In genomic region chr10:56360583-56360966, GRCh38 we compare ENCODE assay signal across 1 cellular context.
TF ChIP-seq lines count a peak whose summit lies in the region.

No MANE protein-coding gene starts in this region.

TF ChIP-seq in WTC11, 78 proteins besides CTCF, POLR2A, EP300 and RAD21 (continued from another document):
- no peak for TF ChIP-seq ZBTB43 (CRISPR knock-in tag; IDR thresholded peaks at IDR 0.05)
- TF ChIP-seq, protein P1, sequence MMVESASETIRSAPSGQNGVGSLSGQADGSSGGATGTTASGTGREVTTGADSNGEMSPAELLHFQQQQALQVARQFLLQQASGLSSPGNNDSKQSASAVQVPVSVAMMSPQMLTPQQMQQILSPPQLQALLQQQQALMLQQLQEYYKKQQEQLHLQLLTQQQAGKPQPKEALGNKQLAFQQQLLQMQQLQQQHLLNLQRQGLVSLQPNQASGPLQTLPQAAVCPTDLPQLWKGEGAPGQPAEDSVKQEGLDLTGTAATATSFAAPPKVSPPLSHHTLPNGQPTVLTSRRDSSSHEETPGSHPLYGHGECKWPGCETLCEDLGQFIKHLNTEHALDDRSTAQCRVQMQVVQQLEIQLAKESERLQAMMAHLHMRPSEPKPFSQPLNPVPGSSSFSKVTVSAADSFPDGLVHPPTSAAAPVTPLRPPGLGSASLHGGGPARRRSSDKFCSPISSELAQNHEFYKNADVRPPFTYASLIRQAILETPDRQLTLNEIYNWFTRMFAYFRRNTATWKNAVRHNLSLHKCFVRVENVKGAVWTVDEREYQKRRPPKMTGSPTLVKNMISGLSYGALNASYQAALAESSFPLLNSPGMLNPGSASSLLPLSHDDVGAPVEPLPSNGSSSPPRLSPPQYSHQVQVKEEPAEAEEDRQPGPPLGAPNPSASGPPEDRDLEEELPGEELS (CRISPR knock-in tag; IDR thresholded peaks at IDR 0.05) = no peak
- TF ChIP-seq, protein P2, sequence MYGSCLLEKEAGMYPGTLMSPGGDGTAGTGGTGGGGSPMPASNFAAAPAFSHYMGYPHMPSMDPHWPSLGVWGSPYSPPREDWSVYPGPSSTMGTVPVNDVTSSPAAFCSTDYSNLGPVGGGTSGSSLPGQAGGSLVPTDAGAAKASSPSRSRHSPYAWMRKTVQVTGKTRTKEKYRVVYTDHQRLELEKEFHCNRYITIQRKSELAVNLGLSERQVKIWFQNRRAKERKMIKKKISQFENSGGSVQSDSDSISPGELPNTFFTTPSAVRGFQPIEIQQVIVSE (CRISPR knock-in tag; IDR thresholded peaks at IDR 0.05; ENCODE audit: borderline replicate concordance) = no peak
